32 cellular contexts compared by ENCODE assay signal in genomic region chr7:128665057-128665456, GRCh38.
"Had no signal": no experiment of that assay in that cellular context is flagged by ENCODE, and none has a peak within 500 bp of the region (broad histone marks: within the 10 kb centered on the region; RNA-seq: fewer than 3 reads in every experiment).

No MANE protein-coding gene starts in this region.

- H3K27me3 Mint-ChIP-seq: activated CD4-positive, alpha-beta T cell treated with anti-CD3 and anti-CD28 coated beads, Interleukin-2, amount 10 ng/mL, durations not matched to agents 24 days and 14 days; activated CD8-positive, alpha-beta T cell treated with anti-CD3 and anti-CD28 coated beads for 36 hours; activated naive CD4-positive, alpha-beta T cell treated with anti-CD3 and anti-CD28 coated beads, Interleukin-2, amount 10 ng/mL, durations not matched to agents 7 days and 5 days; activated naive CD8-positive, alpha-beta T cell; activated naive CD8-positive, alpha-beta T cell treated with anti-CD3 and anti-CD28 coated beads, Interleukin-2, amount 50 U/mL, for 24 hours; T-cell; T-helper 17 cell had no signal

- ATAC-seq: activated CD8-positive, alpha-beta T cell treated with anti-CD3 and anti-CD28 coated beads for 36 hours; activated naive CD8-positive, alpha-beta T cell treated with anti-CD3 and anti-CD28 coated beads, Interleukin-2, amount 50 U/mL, for 24 hours; body of pancreas; PC-3; SK-N-SH treated with all-trans-retinoic acid at 6 μM for 48 hours; T-cell; T-helper 17 cell had no signal

- H3K4me3 Mint-ChIP-seq: activated CD4-positive, alpha-beta T cell treated with anti-CD3 and anti-CD28 coated beads, Interleukin-2, amount 10 ng/mL, durations not matched to agents 24 days and 14 days; activated CD8-positive, alpha-beta T cell treated with anti-CD3 and anti-CD28 coated beads for 36 hours; activated naive CD4-positive, alpha-beta T cell treated with anti-CD3 and anti-CD28 coated beads, Interleukin-2, amount 10 ng/mL, durations not matched to agents 7 days and 5 days; activated naive CD8-positive, alpha-beta T cell; activated naive CD8-positive, alpha-beta T cell treated with anti-CD3 and anti-CD28 coated beads, Interleukin-2, amount 50 U/mL, for 24 hours; activated T-helper 1 cell treated with anti-CD3 and anti-CD28 coated beads, Interleukin-12 subunit alpha, Interleukin-12 subunit beta, Interleukin-2, Interleukin-4 antibody, amounts not matched to agents 30 ng/mL and 10 ng/mL and 1 ng/mL, durations not matched to agents 14 hours and 24 hours and 36 hours; T-cell; T-helper 17 cell had no signal

- H3K4me3 ChIP-seq: body of pancreas, breast epithelium, MG63, Peyer's patch had no signal

- H3K27ac ChIP-seq: body of pancreas, breast epithelium, Peyer's patch, WERI-Rb-1 had no signal

- H3K27me3 ChIP-seq: body of pancreas, breast epithelium, MG63, Peyer's patch had no signal

- H3K27ac Mint-ChIP-seq: activated CD4-positive, alpha-beta T cell treated with anti-CD3 and anti-CD28 coated beads, Interleukin-2, amount 10 ng/mL, durations not matched to agents 24 days and 14 days; activated CD8-positive, alpha-beta T cell treated with anti-CD3 and anti-CD28 coated beads for 36 hours; activated naive CD4-positive, alpha-beta T cell treated with anti-CD3 and anti-CD28 coated beads, Interleukin-2, amount 10 ng/mL, durations not matched to agents 7 days and 5 days; activated naive CD8-positive, alpha-beta T cell; activated naive CD8-positive, alpha-beta T cell treated with anti-CD3 and anti-CD28 coated beads, Interleukin-2, amount 50 U/mL, for 24 hours; activated T-helper 1 cell treated with anti-CD3 and anti-CD28 coated beads, Interleukin-12 subunit alpha, Interleukin-12 subunit beta, Interleukin-2, Interleukin-4 antibody, amounts not matched to agents 30 ng/mL and 10 ng/mL and 1 ng/mL, durations not matched to agents 14 hours and 24 hours and 36 hours; T-cell; T-helper 17 cell had no signal

- H3K36me3 ChIP-seq: breast epithelium, Peyer's patch had no signal

- H3K4me1 ChIP-seq: body of pancreas, breast epithelium, Peyer's patch had no signal

- FAIRE-seq: astrocyte had no signal

- DNase-seq: activated CD4-positive, alpha-beta T cell treated with anti-CD3 and anti-CD28 coated beads, Interleukin-2, amount 10 ng/mL, durations not matched to agents 24 days and 14 days; activated CD4-positive, alpha-beta T cell treated with anti-CD3 and anti-CD28 coated beads, Interleukin-2, amount 50 U/mL, for 4 hours; activated CD4-positive, CD25-positive, alpha-beta regulatory T cell; activated CD8-positive, alpha-beta T cell treated with anti-CD3 and anti-CD28 coated beads for 36 hours; activated gamma-delta T cell treated with Interleukin-2 at 50 U/mL for 16 hours; activated naive CD4-positive, alpha-beta T cell treated with anti-CD3 and anti-CD28 coated beads, Interleukin-2, amount 10 ng/mL, durations not matched to agents 7 days and 5 days; activated naive CD8-positive, alpha-beta T cell treated with anti-CD3 and anti-CD28 coated beads, Interleukin-2, amount 50 U/mL, for 24 hours; activated T-cell treated with anti-CD3 and anti-CD28 coated beads, Interleukin-2, amount 50 U/mL, for 1 hour; body of pancreas; Karpas-422; KBM-7; MG63; NCI-H1048; NCI-H1105 treated with DMSO at 0.1 percent for 48 hours; NCI-H1436; NCI-H1694; NCI-H1930; NCI-H2081 treated with DMSO at 0.1 percent for 48 hours; NCI-H345; NCI-H524 treated with DMSO at 0.1 percent for 48 hours; PC-3; Peyer's patch; RPMI8226; SHP77 treated with DMSO at 0.1 percent for 48 hours; T-cell; T-helper 17 cell; WERI-Rb-1 had no signal

- H3K9me3 ChIP-seq: body of pancreas, MG63 had no signal

- H3K4me1 Mint-ChIP-seq: activated CD4-positive, alpha-beta T cell treated with anti-CD3 and anti-CD28 coated beads, Interleukin-2, amount 10 ng/mL, durations not matched to agents 24 days and 14 days; activated naive CD4-positive, alpha-beta T cell treated with anti-CD3 and anti-CD28 coated beads, Interleukin-2, amount 10 ng/mL, durations not matched to agents 7 days and 5 days; activated naive CD8-positive, alpha-beta T cell treated with anti-CD3 and anti-CD28 coated beads, Interleukin-2, amount 50 U/mL, for 24 hours; T-cell; T-helper 17 cell had no signal
